In the genomic region with DNA sequence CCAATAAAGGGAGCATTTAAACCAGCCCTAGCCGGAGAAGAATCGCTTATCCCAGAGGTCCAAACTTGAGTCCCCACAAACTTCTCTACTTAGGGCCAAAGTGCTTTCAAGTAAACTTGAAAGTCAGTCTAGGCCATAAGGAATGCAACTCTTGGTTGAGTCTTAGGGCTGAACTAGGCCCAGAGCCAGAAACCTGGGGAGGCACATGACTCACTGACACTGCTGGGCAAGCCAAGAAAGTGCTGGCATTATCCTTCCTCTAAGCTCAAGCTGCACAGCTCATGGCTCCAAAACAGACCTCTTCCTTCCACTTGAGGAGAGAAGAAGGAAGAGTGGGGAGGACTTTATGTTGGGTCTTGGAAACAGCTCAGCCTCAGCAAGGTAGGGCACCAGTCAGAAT, we compare ENCODE assay signal across 19 cellular contexts.
DNase-seq lines count a peak whose midpoint lies in the region; ATAC-seq and TF ChIP-seq lines count a peak whose summit lies in the region.
"Had no signal": no experiment of that assay in that cellular context is flagged by ENCODE, and none has a peak within 500 bp of the region (broad histone marks: within the 10 kb centered on the region; RNA-seq: fewer than 3 reads in every experiment).

No MANE protein-coding gene starts in this region.

- peak; percentile 28 for DNase-seq in ACHN
- DNase-seq in NCI-H446 (lab: John Stamatoyannopoulos, UW), result peak; percentile 74 to 90
- peak; percentile 87 for DNase-seq in astrocyte of the cerebellum (ENCODE audit: low read depth)
- DNase-seq in foreskin keratinocyte, result peak; percentile 17 to 54
- no peak for DNase-seq in heart left ventricle
- no peak for DNase-seq in NK-92 (lab: John Stamatoyannopoulos, UW; ENCODE audit: unreplicated experiment)
- no peak for DNase-seq in right lobe of liver
- DNase-seq: activated CD8-positive, alpha-beta memory T cell treated with anti-CD3 and anti-CD28 coated beads, Interleukin-2, amount 50 U/mL, for 48 hours; activated naive CD8-positive, alpha-beta T cell treated with anti-CD3 and anti-CD28 coated beads for 36 hours; brain microvascular endothelial cell; head of caudate nucleus; left ventricle myocardium superior; NCI-H1694 treated with DMSO at 0.1 percent for 48 hours; NK-92 treated with Interleukin-12 subunit alpha and Interleukin-12 subunit beta, amount 100 ng/mL, for 24 hours; WERI-Rb-1 had no signal

- H3K4me3 ChIP-seq in astrocyte of the cerebellum (ENCODE audit: low read depth, low read length), result no peak overlapping the region
- H3K4me3 ChIP-seq in heart left ventricle, result no peak overlapping the region
- H3K4me3 ChIP-seq in right lobe of liver, result no peak overlapping the region
- H3K4me3 ChIP-seq: coronary artery had no signal

- no peak for TF ChIP-seq POLR2A in heart left ventricle (IDR thresholded peaks at IDR 0.05)
- no peak for TF ChIP-seq POLR2A in right lobe of liver (IDR thresholded peaks at IDR 0.05)

- no peak overlapping the region for H3K27ac ChIP-seq in foreskin keratinocyte
- no peak overlapping the region for H3K27ac ChIP-seq in heart left ventricle
- H3K27ac ChIP-seq in right lobe of liver, result no peak overlapping the region
- H3K27ac ChIP-seq: brain microvascular endothelial cell, coronary artery, KMS-11, WERI-Rb-1 had no signal

- WGBS in heart left ventricle, 4 donors, result 84 to 95% (median 93%) methylated on average over 2 of the region's 2 CpGs
- WGBS in right lobe of liver (ENCODE audit: insufficient coverage, low coverage, low lambda C conversion rate, missing lambda C conversion rate), result 65% methylated on average over 2 of the region's 2 CpGs

- intact Hi-C loops in heart left ventricle (cut with DNase I) (loop anchor here in 1 of 10 donors (10.0 kb wide), 1 partner anchor 63 kb away; no protein-coding TSS in a partner anchor), right lobe of liver (cut with DNase I) (no loop called here)

- H3K9me3 ChIP-seq in heart left ventricle, result peaks cover 0 to 5% (median 0%) of the 10 kb centered on the region in 12 donors
- H3K9me3 ChIP-seq in right lobe of liver, result no peaks in the 10 kb centered on the region

- in situ Hi-C loops in ACHN (cut with HindIII; ENCODE audit: low pct_ligation_motif_present, low pct_unique_long_range_greater_than_20kb, low sequenced_read_pairs), result no loop called here
- in situ Hi-C loops in astrocyte of the cerebellum (cut with HindIII; ENCODE audit: low sequenced_read_pairs), result no loop called here

- no peak for TF ChIP-seq CTCF in astrocyte of the cerebellum (IDR thresholded peaks at IDR 0.05; ENCODE audit: low read depth, low read length, missing control alignments)
- no peak for TF ChIP-seq CTCF in foreskin keratinocyte (conservative IDR thresholded peaks at IDR 0.05)
- no peak for TF ChIP-seq CTCF in heart left ventricle (IDR thresholded peaks at IDR 0.05)
- TF ChIP-seq CTCF in right lobe of liver (IDR thresholded peaks at IDR 0.05), result no peak

- H3K4me1 ChIP-seq in foreskin keratinocyte (no peaks in the 10 kb centered on the region), heart left ventricle (no peaks in the 10 kb centered on the region), right lobe of liver (no peaks in the 10 kb centered on the region)

- ATAC-seq in foreskin keratinocyte (peak; percentile 71), heart left ventricle (no peak), GM18502 (IDR thresholded peaks at IDR 0.05; ENCODE audit: poor library complexity, unreplicated experiment) (no peak), right lobe of liver (no peak)
- ATAC-seq: left ventricle myocardium superior, Panc1 had no signal

- no peaks in the 10 kb centered on the region for H3K36me3 ChIP-seq in heart left ventricle
- no peaks in the 10 kb centered on the region for H3K36me3 ChIP-seq in right lobe of liver
- H3K36me3 ChIP-seq: brain microvascular endothelial cell, WERI-Rb-1 had no signal

- H3K27me3 ChIP-seq in foreskin keratinocyte (no peaks in the 10 kb centered on the region), heart left ventricle (no peaks in the 10 kb centered on the region), right lobe of liver (peaks cover 0 to 5% of the 10 kb centered on the region in 2 donors)
- H3K27me3 ChIP-seq: brain microvascular endothelial cell had no signal

Comparison
In these comparisons a context has a peak if more than half of its experiments do, and no peak if none do; other contexts are left out.
1. DNase-seq: peak in ACHN (single experiment), NCI-H446 (2 of 2), astrocyte of the cerebellum (single experiment) and foreskin keratinocyte (2 of 2); none in heart left ventricle (0 of 5), NK-92 (single experiment) and right lobe of liver (0 of 3).